Comparison of ENCODE assay signal across 8 cellular contexts in the genomic region with DNA sequence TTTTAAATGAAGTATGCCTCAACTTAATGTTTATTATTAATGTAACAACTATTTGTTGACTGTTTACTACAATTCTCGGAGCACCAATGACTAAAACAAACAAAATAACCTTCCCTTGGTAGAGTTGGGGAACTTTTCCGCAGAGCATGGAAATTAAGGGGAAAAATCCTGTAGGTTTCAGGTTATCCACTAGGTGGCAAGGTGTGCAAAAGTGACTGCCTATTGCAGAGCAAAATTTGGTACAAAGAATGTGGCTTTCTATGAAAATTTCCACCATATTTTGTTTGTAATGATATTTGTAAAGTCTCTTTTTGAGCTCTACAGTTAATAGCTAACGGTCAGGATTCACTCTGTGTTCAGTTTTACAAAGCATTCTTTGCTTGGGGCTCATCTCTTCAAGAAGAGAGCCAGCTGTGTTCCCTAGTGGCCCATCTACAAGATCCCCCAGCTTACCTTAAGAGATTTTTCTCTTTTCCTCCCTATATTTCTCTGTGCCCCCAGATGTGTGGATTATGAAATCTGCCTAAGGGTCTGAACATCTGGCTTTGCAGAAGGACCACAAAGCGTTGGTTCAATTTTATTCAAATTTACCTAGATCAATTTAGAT.
DNase-seq lines count a peak whose midpoint lies in the region; ATAC-seq and TF ChIP-seq lines count a peak whose summit lies in the region.

No MANE protein-coding gene starts in this region.

- H3K4me1 Mint-ChIP-seq in stimulated activated effector memory CD8-positive, alpha-beta T cell treated with anti-CD3 and anti-CD28 coated beads, Interleukin-12 subunit alpha, Interleukin-12 subunit beta, amount 100 ng/mL, for 72 hours: peaks cover 8% of the 10 kb centered on the region

- ATAC-seq in HG02759 (IDR thresholded peaks at IDR 0.05; ENCODE audit: unreplicated experiment): peak; percentile 64
- peak; percentile 51 for ATAC-seq in stimulated activated effector memory CD8-positive, alpha-beta T cell treated with anti-CD3 and anti-CD28 coated beads, Interleukin-12 subunit alpha, Interleukin-12 subunit beta, amount 100 ng/mL, for 72 hours

- peaks cover 5 to 12% (median 10%) of the 10 kb centered on the region in 4 donors for H3K4me1 ChIP-seq in esophagus muscularis mucosa

- no peak for TF ChIP-seq EP300 in esophagus muscularis mucosa (IDR thresholded peaks at IDR 0.05)

- no peaks in the 10 kb centered on the region for H3K9me3 Mint-ChIP-seq in stimulated activated effector memory CD8-positive, alpha-beta T cell treated with anti-CD3 and anti-CD28 coated beads, Interleukin-12 subunit alpha, Interleukin-12 subunit beta, amount 100 ng/mL, for 72 hours

- no peaks in the 10 kb centered on the region for H3K9me3 ChIP-seq in esophagus muscularis mucosa

- no peak overlapping the region for H3K27ac Mint-ChIP-seq in stimulated activated effector memory CD8-positive, alpha-beta T cell treated with anti-CD3 and anti-CD28 coated beads, Interleukin-12 subunit alpha, Interleukin-12 subunit beta, amount 100 ng/mL, for 72 hours

- H3K4me3 ChIP-seq in AG09309 (ENCODE audit: control insufficient read depth, low read depth, low read length): no peak overlapping the region
- H3K4me3 ChIP-seq in esophagus muscularis mucosa: no peak overlapping the region

- TF ChIP-seq POLR2A in esophagus muscularis mucosa (IDR thresholded peaks at IDR 0.05; ENCODE audit: low read depth): no peak

- no peak for DNase-seq in AG09309 (ENCODE audit: low read depth)
- peak; percentile 21 for DNase-seq in NCI-H460 (ENCODE audit: extremely low read depth, low read depth)
- no peak for DNase-seq in esophagus muscularis mucosa (ENCODE audit: extremely low spot score)
- no peak for DNase-seq in stimulated activated effector memory CD8-positive, alpha-beta T cell treated with anti-CD3 and anti-CD28 coated beads, Interleukin-12 subunit alpha, Interleukin-12 subunit beta, amount 100 ng/mL, for 72 hours (ENCODE audit: low spot score in 2 of 2)
- no peak for DNase-seq in NCI-H187 (lab: John Stamatoyannopoulos, UW)
- DNase-seq in T-helper 1 cell: no peak

- H3K36me3 ChIP-seq in esophagus muscularis mucosa: no peaks in the 10 kb centered on the region

- no peak overlapping the region for H3K27ac ChIP-seq in esophagus muscularis mucosa (replicated peaks in 1 of 4)

- WGBS in esophagus muscularis mucosa: 47% methylated on average over 4 of the region's 4 CpGs

- H3K36me3 Mint-ChIP-seq in stimulated activated effector memory CD8-positive, alpha-beta T cell treated with anti-CD3 and anti-CD28 coated beads, Interleukin-12 subunit alpha, Interleukin-12 subunit beta, amount 100 ng/mL, for 72 hours: no peaks in the 10 kb centered on the region

- no peak overlapping the region for H3K4me3 Mint-ChIP-seq in stimulated activated effector memory CD8-positive, alpha-beta T cell treated with anti-CD3 and anti-CD28 coated beads, Interleukin-12 subunit alpha, Interleukin-12 subunit beta, amount 100 ng/mL, for 72 hours

- intact Hi-C loops in esophagus muscularis mucosa (cut with DNase I): no loop called here

- TF ChIP-seq CTCF in AG09309 (IDR thresholded peaks at IDR 0.05; ENCODE audit: control insufficient read depth, insufficient read depth, low read depth, low read length, missing control alignments) (peak; percentile 63), GM12874 (IDR thresholded peaks at IDR 0.05; ENCODE audit: insufficient read depth, low read depth, low read length) (peak; percentile 56), esophagus muscularis mucosa (IDR thresholded peaks at IDR 0.05) (peak; percentile 55 to 68 (median 58))

- peaks cover 0 to 26% (median 11%) of the 10 kb centered on the region in 4 donors for H3K27me3 ChIP-seq in esophagus muscularis mucosa
